11 cellular contexts compared by ENCODE assay signal in the genomic region with DNA sequence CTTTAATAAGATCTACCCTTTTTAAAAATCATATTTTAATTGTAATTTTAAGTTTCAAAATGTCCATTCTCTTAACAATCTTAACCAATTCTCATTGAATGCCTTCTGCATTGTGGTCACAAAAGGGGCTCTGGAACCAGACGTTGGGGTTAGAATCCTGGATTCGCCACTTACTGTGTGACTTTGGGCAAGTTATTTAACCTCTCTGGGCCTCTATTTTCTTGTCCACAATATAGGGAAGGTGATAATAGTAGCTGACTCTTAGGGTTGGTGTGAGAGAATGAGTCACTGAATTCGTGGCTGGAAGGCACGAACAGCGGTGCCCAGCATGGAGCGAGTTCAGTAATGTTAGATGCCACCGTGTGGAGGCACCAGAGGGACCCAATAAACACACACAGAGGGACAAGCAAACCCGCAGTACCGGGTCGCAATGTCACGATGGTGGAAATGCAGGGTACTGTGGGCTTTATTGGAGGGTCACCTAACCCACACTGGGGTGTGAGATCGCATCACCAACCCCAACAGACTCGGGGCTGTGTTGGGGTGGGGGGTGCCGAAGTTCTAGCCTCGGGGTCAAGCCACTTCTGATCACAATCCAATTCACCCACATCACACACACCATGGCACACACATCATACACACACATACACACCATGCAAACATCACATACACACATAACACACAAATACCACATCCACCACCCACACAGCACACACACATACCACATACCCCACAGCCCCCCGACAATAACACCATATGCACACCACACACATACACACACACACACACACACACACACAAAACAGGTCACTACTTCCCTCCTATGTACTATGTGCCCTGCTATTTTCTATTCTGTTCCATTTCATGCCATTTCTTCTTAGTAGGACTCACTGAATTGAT. TPM values are rescaled to one million over a fixed set of nuclear protein-coding genes. Genes with fewer than 3 reads are reported as not detected.
DNase-seq lines count a peak whose midpoint lies in the region; ATAC-seq, FAIRE-seq and TF ChIP-seq lines count a peak whose summit lies in the region.
"Had no signal": no experiment of that assay in that cellular context is flagged by ENCODE, and none has a peak within 500 bp of the region (broad histone marks: within the 10 kb centered on the region; RNA-seq: fewer than 3 reads in every experiment).

No MANE protein-coding gene starts in this region.

- no peaks in the 10 kb centered on the region for H3K36me3 ChIP-seq in HEK293 (ENCODE audit: control insufficient read depth in 2 of 2, insufficient read depth in 1 of 2, low read length in 2 of 2)
- H3K36me3 ChIP-seq in hepatocyte (replicated peaks; ENCODE audit: insufficient read depth, low read depth), result no peaks in the 10 kb centered on the region
- H3K36me3 ChIP-seq in small intestine (ENCODE audit: control insufficient read depth in 2 of 2, insufficient read depth in 2 of 2, low read length in 2 of 2), result no peaks in the 10 kb centered on the region

- H3K27me3 ChIP-seq in hepatocyte (no peaks in the 10 kb centered on the region), small intestine (ENCODE audit: control insufficient read depth in 2 of 2, insufficient read depth in 2 of 2, low read length in 2 of 2) (no peaks in the 10 kb centered on the region)

- peak overlapping the region; percentile 35 for H2AFZ ChIP-seq in hepatocyte

- peak overlapping the region; percentile 19 for H3K4me2 ChIP-seq in hepatocyte

- peak; percentile 48 for DNase-seq in RPMI7951 (ENCODE audit: low read depth)
- DNase-seq in hepatocyte (ENCODE audit: low spot score), result no peak
- no peak for DNase-seq in small intestine
- DNase-seq in DMS 273 treated with DMSO at 0.1 percent for 48 hours (lab: John Stamatoyannopoulos, UW), result no peak
- no peak for DNase-seq in germinal center (ENCODE audit: low spot score)
- DNase-seq: DMS153; NCI-H1092 treated with DMSO at 0.1 percent for 48 hours; stimulated activated CD4-positive, alpha-beta T cell treated with anti-CD3 and anti-CD28 coated beads, Interleukin-2, amount 100 ng/mL, for 48 hours had no signal

- POLR2A ChIA-PET in HEK293 (lab: Yijun Ruan, JAX), result interaction anchor here (0.8 kb wide), 1 partner anchor 122 kb away, joined by 3 read pairs; a partner anchor contains a TSS

- 92% methylated on average over 16 of the region's 16 CpGs for WGBS in hepatocyte (ENCODE audit: low lambda C conversion rate, missing lambda C conversion rate)
- 66 to 75% (median 71%) methylated on average over 15 to 16 of the region's 16 CpGs for WGBS in small intestine, 3 donors

- no peaks in the 10 kb centered on the region for H3K4me1 ChIP-seq in HEK293 (ENCODE audit: control insufficient read depth, insufficient read depth, low read length)
- H3K4me1 ChIP-seq in hepatocyte (ENCODE audit: insufficient read depth), result peaks cover 15% of the 10 kb centered on the region
- peaks cover 9 to 11% of the 10 kb centered on the region in 2 donors for H3K4me1 ChIP-seq in small intestine (ENCODE audit: control insufficient read depth in 2 of 2, insufficient read depth in 1 of 2, low read depth in 1 of 2, low read length in 1 of 2)

- ATAC-seq in HG03442 (IDR thresholded peaks at IDR 0.05; ENCODE audit: unreplicated experiment), result no peak
- ATAC-seq in GM21526 (IDR thresholded peaks at IDR 0.05; ENCODE audit: low FRiP score, unreplicated experiment), result no peak

- FAIRE-seq in small intestine (lab: Jason Lieb, UNC), result no peak

- H3K27ac ChIP-seq in HEK293 (ENCODE audit: extremely low read depth, low read depth, low read length), result no peak overlapping the region
- H3K27ac ChIP-seq in hepatocyte, result peak overlapping the region; percentile 93
- peak overlapping the region; percentile 96 to 99 for H3K27ac ChIP-seq in small intestine (ENCODE audit: low read depth in 1 of 2, low read length in 1 of 2)

- H4K20me1 ChIP-seq in hepatocyte (ENCODE audit: insufficient read depth, poor library complexity, severe bottlenecking), result no peaks in the 10 kb centered on the region

- H3K4me3 ChIP-seq in HEK293 (ENCODE audit: low read depth, low read length), result no peak overlapping the region
- no peak overlapping the region for H3K4me3 ChIP-seq in hepatocyte
- H3K4me3 ChIP-seq in small intestine (ENCODE audit: low read depth in 1 of 2, low read length in 2 of 2), result no peak overlapping the region

- no peak for TF ChIP-seq CTCF in HEK293 (tag by site-specific recombination; IDR thresholded peaks at IDR 0.05)
- no peak for TF ChIP-seq CTCF in hepatocyte (IDR thresholded peaks at IDR 0.05; ENCODE audit: poor library complexity)

- H3K9me3 ChIP-seq in HEK293 (ENCODE audit: control insufficient read depth, insufficient read depth, low read depth, low read length) (no peaks in the 10 kb centered on the region), hepatocyte (ENCODE audit: low read depth) (no peaks in the 10 kb centered on the region), small intestine (ENCODE audit: control insufficient read depth, low read depth) (no peaks in the 10 kb centered on the region)

- CTCF ChIA-PET in HEK293 (lab: Yijun Ruan, JAX), result interaction anchor here (0.6 to 2.8 kb wide), 10 partner anchors 27 to 1933 kb away, joined by 3 to 12 read pairs (median 4); a partner anchor contains a TSS

- no peaks in the 10 kb centered on the region for H3K79me2 ChIP-seq in hepatocyte

- no peaks in the 10 kb centered on the region for H3K9me2 ChIP-seq in hepatocyte (replicated peaks; ENCODE audit: insufficient read depth)

TF ChIP-seq in HEK293, 187 proteins besides CTCF, POLR2A, EP300 and RAD21:
- TF ChIP-seq ZNF629 (tag by site-specific recombination; IDR thresholded peaks at IDR 0.05) (0 out of 2 replicates have a peak, but pooled peaks have one; percentile 3), ZNF184 (tag by site-specific recombination; IDR thresholded peaks at IDR 0.05) (no peak), EGR2 (tag by site-specific recombination; IDR thresholded peaks at IDR 0.05; ENCODE audit: low read depth) (0 out of 2 replicates have a peak, but pooled peaks have one; percentile 15), ZFHX2 (tag by site-specific recombination; conservative IDR thresholded peaks at IDR 0.05) (peak; percentile 22; the same call in 1 of the 2 replicates), ZNF292 (tag by site-specific recombination; IDR thresholded peaks at IDR 0.05; ENCODE audit: borderline replicate concordance, low read depth) (0 out of 2 replicates have a peak, but pooled peaks have one; percentile 6), ZNF791 (tag by site-specific recombination; IDR thresholded peaks at IDR 0.05) (0 out of 2 replicates have a peak, but pooled peaks have one; percentile 37), ZNF138 (tag by site-specific recombination; IDR thresholded peaks at IDR 0.05; ENCODE audit: borderline replicate concordance) (no peak)
- TF ChIP-seq, protein P1, sequence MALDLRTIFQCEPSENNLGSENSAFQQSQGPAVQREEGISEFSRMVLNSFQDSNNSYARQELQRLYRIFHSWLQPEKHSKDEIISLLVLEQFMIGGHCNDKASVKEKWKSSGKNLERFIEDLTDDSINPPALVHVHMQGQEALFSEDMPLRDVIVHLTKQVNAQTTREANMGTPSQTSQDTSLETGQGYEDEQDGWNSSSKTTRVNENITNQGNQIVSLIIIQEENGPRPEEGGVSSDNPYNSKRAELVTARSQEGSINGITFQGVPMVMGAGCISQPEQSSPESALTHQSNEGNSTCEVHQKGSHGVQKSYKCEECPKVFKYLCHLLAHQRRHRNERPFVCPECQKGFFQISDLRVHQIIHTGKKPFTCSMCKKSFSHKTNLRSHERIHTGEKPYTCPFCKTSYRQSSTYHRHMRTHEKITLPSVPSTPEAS (tag by site-specific recombination; IDR thresholded peaks at IDR 0.05), result peak; percentile 90

RNA-seq across cellular contexts. Expression of a gene that starts 27.0 kb away (rescaled TPM):
- total RNA-seq in RPMI7951 (2014; rRNA removed; shearing (Covaris generic)), result 2.4 and 4.9 TPM in 2 replicates
- 18.2 and 19.9 TPM in 2 replicates for total RNA-seq in hepatocyte
- polyA plus RNA-seq in hepatocyte, result 18.5 and 19.6 TPM in 2 replicates
- 10 to 100 TPM in 2 of 3 donors, 1 to 10 TPM in 1; 4.9 to 15.8 (median 12.7) TPM for polyA plus RNA-seq in small intestine
